Comparison of ENCODE assay signal across 24 cellular contexts in genomic region chr19:32234663-32235217, GRCh38.
"Had no signal": no experiment of that assay in that cellular context is flagged by ENCODE, and none has a peak within 500 bp of the region (broad histone marks: within the 10 kb centered on the region; RNA-seq: fewer than 3 reads in every experiment).

No MANE protein-coding gene starts in this region.

- FAIRE-seq: RCC 7860 had no signal

- H3K27me3 ChIP-seq: MG63, SJSA1 had no signal

- H3K9me3 ChIP-seq: MG63, SJSA1 had no signal

- H3K27ac ChIP-seq: SJSA1, SK-N-MC had no signal

- H3K4me3 ChIP-seq: MG63, SJSA1, SK-N-MC had no signal

- H3K4me1 ChIP-seq: SJSA1 had no signal

- ATAC-seq: T-cell had no signal

- DNase-seq: KBM-7, MG63, NCI-H1092, NCI-H1105 treated with DMSO at 0.1 percent for 48 hours, NCI-H1417 treated with DMSO at 0.1 percent for 48 hours, NCI-H146, NCI-H1694 treated with DMSO at 0.1 percent for 48 hours, NCI-H1930, NCI-H2081, NCI-H2107, NCI-H2171, NCI-H226, NCI-H446, NCI-H510A, NCI-H524 treated with DMSO at 0.1 percent for 48 hours, NCI-H69, NCI-H774, Right ventricle myocardium superior, RPMI8226, SIG-M5, T-cell had no signal

- H3K36me3 ChIP-seq: MG63, SJSA1 had no signal
